12 cellular contexts compared by ENCODE assay signal in genomic region chr10:103709341-103709920, GRCh38.
DNase-seq lines count a peak whose midpoint lies in the region; ATAC-seq and TF ChIP-seq lines count a peak whose summit lies in the region.
"Had no signal": no experiment of that assay in that cellular context is flagged by ENCODE, and none has a peak within 500 bp of the region (broad histone marks: within the 10 kb centered on the region; RNA-seq: fewer than 3 reads in every experiment).

No MANE protein-coding gene starts in this region.

- in situ Hi-C loops in mammary epithelial cell (cut with MboI; ENCODE audit: low sequenced_read_pairs in 2 of 2) = no loop called here

- H3K4me3 ChIP-seq in BLaER1 (no peak overlapping the region), mammary epithelial cell (replicated peaks in 1 of 3; ENCODE audit: insufficient read depth in 1 of 3, low read depth in 2 of 3, low read length in 3 of 3) (no peak overlapping the region)
- H3K4me3 ChIP-seq: smooth muscle cell had no signal

- H2AFZ ChIP-seq in mammary epithelial cell (ENCODE audit: low read depth, low read length) = no peak overlapping the region

- no peak overlapping the region; the same call in 1 of the 2 replicates for H3K4me2 ChIP-seq in BLaER1
- H3K4me2 ChIP-seq in mammary epithelial cell (ENCODE audit: insufficient read depth, low read depth, low read length) = no peak overlapping the region
- H3K4me2 ChIP-seq: smooth muscle cell had no signal

- H3K36me3 ChIP-seq in BLaER1 (peaks cover 74% of the 10 kb centered on the region), mammary epithelial cell (ENCODE audit: insufficient read depth, low read length) (peaks cover 7% of the 10 kb centered on the region)

- H4K20me1 ChIP-seq in BLaER1 = peaks cover 86% of the 10 kb centered on the region
- no peaks in the 10 kb centered on the region for H4K20me1 ChIP-seq in mammary epithelial cell (ENCODE audit: insufficient read depth, low read length)

- intact Hi-C loops in mammary epithelial cell (cut with micrococcal nuclease) (no loop called here), left colon (cut with DNase I, micrococcal nuclease) (no loop called here)

- no peak overlapping the region for H3K27ac ChIP-seq in BLaER1
- H3K27ac ChIP-seq in mammary epithelial cell (ENCODE audit: insufficient read depth, low read depth, low read length) = peak overlapping the region; percentile 36
- peak overlapping the region; percentile 90 for H3K27ac ChIP-seq in layer of hippocampus (ENCODE audit: low read depth, low read length)

- ATAC-seq in left colon = no peak

- peak; percentile 30 for DNase-seq in LoVo (ENCODE audit: low spot score)
- peak; percentile 84 for DNase-seq in mammary epithelial cell
- no peak for DNase-seq in DMS53 (lab: John Stamatoyannopoulos, UW)
- DNase-seq in SKM-1 (lab: John Stamatoyannopoulos, UW; ENCODE audit: unreplicated experiment) = no peak
- no peak for DNase-seq in left colon
- DNase-seq in NCI-H345 treated with DMSO at 0.1 percent for 48 hours (lab: John Stamatoyannopoulos, UW; ENCODE audit: unreplicated experiment) = no peak
- DNase-seq: activated effector memory CD4-positive, alpha-beta T cell treated with anti-CD3 and anti-CD28 coated beads, Interleukin-2, amount 50 U/mL, for 16 hours; CD8-positive, alpha-beta memory T cell; NCI-H2081 treated with DMSO at 0.1 percent for 48 hours had no signal

- H3K9me3 ChIP-seq in BLaER1 (no peaks in the 10 kb centered on the region), mammary epithelial cell (replicated peaks; ENCODE audit: insufficient read depth, low read length) (no peaks in the 10 kb centered on the region)

- peaks cover 41% of the 10 kb centered on the region for H3K4me1 ChIP-seq in BLaER1
- H3K4me1 ChIP-seq in mammary epithelial cell (ENCODE audit: insufficient read depth, low read length) = peaks cover 51% of the 10 kb centered on the region

- CTCF ChIA-PET in mammary epithelial cell (lab: Charles Lee; ENCODE audit: low non-redundant PET) = no interaction called here

- no TSS peak for BruUV-seq in mammary epithelial cell (replicated peaks; lab: Mats Ljungman, UMichigan)

- no peaks in the 10 kb centered on the region for H3K27me3 ChIP-seq in BLaER1
- H3K27me3 ChIP-seq in mammary epithelial cell (ENCODE audit: insufficient read depth, low read length) = no peaks in the 10 kb centered on the region
- no peaks in the 10 kb centered on the region for H3K27me3 ChIP-seq in layer of hippocampus (ENCODE audit: control insufficient read depth, insufficient read depth, low read length)

- no peak for TF ChIP-seq CTCF in mammary epithelial cell (conservative IDR thresholded peaks at IDR 0.05 in 1 of 2, IDR thresholded peaks at IDR 0.05 in 1 of 2; ENCODE audit: extremely low read depth in 1 of 2, insufficient read depth in 1 of 2, low read depth in 1 of 2, low read length in 2 of 2)

- dilution Hi-C loops in mammary epithelial cell (cut with HindIII; ENCODE audit: low sequenced_read_pairs) = loop anchor here (5.0 kb wide), 1 partner anchor 83 kb away; no protein-coding TSS in a partner anchor

- 37% methylated on average over 8 of the region's 8 CpGs for WGBS in mammary epithelial cell (ENCODE audit: low coverage, missing lambda C conversion rate)

- peak overlapping the region; percentile 25; the same call in 1 of the 2 replicates for H3K9ac ChIP-seq in BLaER1
- no peak overlapping the region for H3K9ac ChIP-seq in mammary epithelial cell (ENCODE audit: insufficient read depth, low read length)

- peaks cover 50% of the 10 kb centered on the region for H3K79me2 ChIP-seq in mammary epithelial cell (ENCODE audit: insufficient read depth, low read length)

Comparison
In these comparisons a context has a peak if more than half of its experiments do, and no peak if none do; other contexts are left out.
1. DNase-seq: peak in LoVo (single experiment) and mammary epithelial cell (single experiment); none in DMS53 (single experiment), SKM-1 (single experiment), left colon (0 of 2) and NCI-H345 treated with DMSO at 0.1 percent for 48 hours (single experiment).